In genomic region chr1:10639301-10640078, GRCh38 we compare ENCODE assay signal across 16 cellular contexts.
A peak's percentile ranks its signal among the peaks of the same experiment; 100 is the strongest.
DNase-seq lines count a peak whose midpoint lies in the region; ATAC-seq and TF ChIP-seq lines count a peak whose summit lies in the region.
"Had no signal": no experiment of that assay in that cellular context is flagged by ENCODE, and none has a peak within 500 bp of the region (broad histone marks: within the 10 kb centered on the region; RNA-seq: fewer than 3 reads in every experiment).

No MANE protein-coding gene starts in this region.

- H3K36me3 Mint-ChIP-seq in mesothelial cell of epicardium, result no peaks in the 10 kb centered on the region
- H3K36me3 Mint-ChIP-seq: CD4-positive, alpha-beta memory T cell had no signal

- H3K27me3 ChIP-seq in right atrium auricular region (no peaks in the 10 kb centered on the region), esophagus muscularis mucosa (no peaks in the 10 kb centered on the region)
- H3K27me3 ChIP-seq: SJCRH30 had no signal

- H3K4me3 Mint-ChIP-seq in mesothelial cell of epicardium, result peak overlapping the region; percentile 30

- H3K27me3 Mint-ChIP-seq in mesothelial cell of epicardium (ENCODE audit: low read depth), result peaks cover 27% of the 10 kb centered on the region
- H3K27me3 Mint-ChIP-seq: CD4-positive, alpha-beta memory T cell had no signal

- no peak for ATAC-seq in GM21381 (IDR thresholded peaks at IDR 0.05; ENCODE audit: unreplicated experiment)
- ATAC-seq: left lobe of liver had no signal

- TF ChIP-seq EP300 in esophagus muscularis mucosa (IDR thresholded peaks at IDR 0.05), result no peak

- no peaks in the 10 kb centered on the region for H3K9me3 ChIP-seq in right atrium auricular region
- no peaks in the 10 kb centered on the region for H3K9me3 ChIP-seq in esophagus muscularis mucosa
- H3K9me3 ChIP-seq: SJCRH30 had no signal

- WGBS in esophagus muscularis mucosa, result 73% methylated on average over 62 of the region's 79 CpGs
- WGBS in urinary bladder, result 79% methylated on average over 79 of the region's 79 CpGs

- TF ChIP-seq CTCF in right atrium auricular region (IDR thresholded peaks at IDR 0.05), result no peak
- TF ChIP-seq CTCF in esophagus muscularis mucosa (IDR thresholded peaks at IDR 0.05), result no peak
- no peak for TF ChIP-seq CTCF in mesothelial cell of epicardium (IDR thresholded peaks at IDR 0.05; ENCODE audit: unreplicated experiment)

- TF ChIP-seq POLR2A in esophagus muscularis mucosa (IDR thresholded peaks at IDR 0.05; ENCODE audit: low read depth), result no peak

- H3K4me3 ChIP-seq in right atrium auricular region (no peak overlapping the region), esophagus muscularis mucosa (peak overlapping the region in 1 of 4 donors; percentile 24), urinary bladder (ENCODE audit: low read depth, low read length) (peak overlapping the region; percentile 32)
- H3K4me3 ChIP-seq: SJCRH30 had no signal

- H3K9me3 Mint-ChIP-seq in mesothelial cell of epicardium, result no peaks in the 10 kb centered on the region
- H3K9me3 Mint-ChIP-seq: CD4-positive, alpha-beta memory T cell had no signal

- H3K27ac Mint-ChIP-seq in mesothelial cell of epicardium, result no peak overlapping the region

- H3K4me1 ChIP-seq in right atrium auricular region, result peaks cover 0 to 45% of the 10 kb centered on the region in 2 donors
- H3K4me1 ChIP-seq in esophagus muscularis mucosa, result peaks cover 28 to 66% (median 55%) of the 10 kb centered on the region in 4 donors
- no peaks in the 10 kb centered on the region for H3K4me1 ChIP-seq in urinary bladder (ENCODE audit: insufficient read depth)

- intact Hi-C loops in cardiac septum (cut with DNase I) (no loop called here), esophagus muscularis mucosa (cut with DNase I) (no loop called here)

- H3K4me1 Mint-ChIP-seq in mesothelial cell of epicardium, result peaks cover 14% of the 10 kb centered on the region

- H3K27ac ChIP-seq in right atrium auricular region (peak overlapping the region; percentile 25 to 62), esophagus muscularis mucosa (replicated peaks in 1 of 4) (peak overlapping the region; percentile 64 to 77 (median 72)), urinary bladder (ENCODE audit: low read depth) (no peak overlapping the region)
- H3K27ac ChIP-seq: SJCRH30 had no signal

- DNase-seq in right atrium auricular region (ENCODE audit: low spot score) (no peak), cardiac septum (ENCODE audit: low spot score) (no peak), esophagus muscularis mucosa (ENCODE audit: extremely low spot score) (no peak), mesothelial cell of epicardium (ENCODE audit: low spot score in 2 of 2, unreplicated experiment in 2 of 2) (no peak), NOMO-1 treated with DMSO at 0.1 percent for 48 hours (lab: John Stamatoyannopoulos, UW; ENCODE audit: unreplicated experiment) (no peak), NCI-H1436 (lab: John Stamatoyannopoulos, UW) (no peak)
- DNase-seq: activated gamma-delta T cell; CD4-positive, alpha-beta memory T cell; hippocampal formation; stimulated activated CD4-positive, alpha-beta T cell treated with anti-CD3 and anti-CD28 coated beads, Interleukin-12 subunit alpha, Interleukin-12 subunit beta, amount 100 ng/mL, for 4 hours; stimulated activated naive CD4-positive, alpha-beta T cell treated with Interleukin-2 at 50 U/mL for 16 hours; T-helper 9 cell had no signal

- H3K36me3 ChIP-seq in right atrium auricular region (peaks cover 33% of the 10 kb centered on the region), esophagus muscularis mucosa (peaks cover 13 to 58% (median 39%) of the 10 kb centered on the region in 4 donors), urinary bladder (ENCODE audit: insufficient read depth) (no peaks in the 10 kb centered on the region)
- H3K36me3 ChIP-seq: SJCRH30 had no signal
